Comparison of ENCODE assay signal across 30 cellular contexts in genomic region chr9:84871983-84872382, GRCh38.
"Had no signal": no experiment of that assay in that cellular context is flagged by ENCODE, and none has a peak within 500 bp of the region (broad histone marks: within the 10 kb centered on the region; RNA-seq: fewer than 3 reads in every experiment).

No MANE protein-coding gene starts in this region.

- H3K36me3 ChIP-seq: colonic mucosa, esophagus muscularis mucosa, heart right ventricle, lower lobe of right lung, prostate gland, right atrium auricular region, thyroid gland, vagina had no signal

- H3K9me3 ChIP-seq: colonic mucosa, esophagus muscularis mucosa, lower lobe of right lung, mucosa of descending colon, prostate gland, right atrium auricular region, thyroid gland, vagina had no signal

- H3K27ac Mint-ChIP-seq: dendritic cell treated with granulocyte-macrophage colony-stimulating factor and Interleukin-4, amounts not matched to agents 40 ng/mL and 50 ng/mL, for 4 days; immature natural killer cell; memory B cell; naive B cell; natural killer cell treated with Interleukin-12 subunit alpha and Interleukin-12 subunit beta and Interleukin-15 and Interleukin-18, amount 100 ng/mL, for 72 hours; stimulated activated naive CD8-positive, alpha-beta T cell treated with anti-CD3 and anti-CD28 coated beads, Interleukin-15, amount 100 ng/mL, for 72 hours had no signal

- FAIRE-seq: endothelial cell of umbilical vein had no signal

- DNase-seq: colonic mucosa; effector memory CD4-positive, alpha-beta T cell; foreskin melanocyte; glutamatergic neuron; heart right ventricle; hypothalamus; immature natural killer cell; islet precursor cell; left ventricle myocardium superior; lower lobe of right lung; mucosa of descending colon; naive B cell; nucleus accumbens; stimulated activated CD4-positive, alpha-beta T cell treated with anti-CD3 and anti-CD28 coated beads, Interleukin-12 subunit alpha, Interleukin-12 subunit beta, amount 100 ng/mL, for 4 hours; stimulated activated CD4-positive, alpha-beta T cell treated with anti-CD3 and anti-CD28 coated beads, Interleukin-1b, Interleukin-23, amount 100 ng/mL, for 48 hours; stimulated activated CD4-positive, alpha-beta T cell treated with anti-CD3 and anti-CD28 coated beads, Interleukin-4, amount 100 ng/mL, for 1 hour; stimulated activated CD8-positive, alpha-beta memory T cell treated with anti-CD3 and anti-CD28 coated beads, Interleukin-4, amount 100 ng/mL, for 48 hours; stimulated activated naive CD4-positive, alpha-beta T cell; stimulated activated naive CD8-positive, alpha-beta T cell treated with anti-CD3 and anti-CD28 coated beads, Interleukin-15, amount 100 ng/mL, for 72 hours; thyroid gland had no signal

- H3K27ac ChIP-seq: colonic mucosa, esophagus muscularis mucosa, heart right ventricle, lower lobe of right lung, prostate gland, right atrium auricular region, thyroid gland, vagina had no signal

- H3K27me3 ChIP-seq: colonic mucosa, esophagus muscularis mucosa, heart right ventricle, right atrium auricular region, thyroid gland, vagina had no signal

- H3K36me3 Mint-ChIP-seq: immature natural killer cell; memory B cell; naive B cell; natural killer cell treated with Interleukin-12 subunit alpha and Interleukin-12 subunit beta and Interleukin-15 and Interleukin-18, amount 100 ng/mL, for 72 hours had no signal

- H3K4me3 Mint-ChIP-seq: dendritic cell treated with granulocyte-macrophage colony-stimulating factor and Interleukin-4, amounts not matched to agents 40 ng/mL and 50 ng/mL, for 4 days; immature natural killer cell; memory B cell; naive B cell; natural killer cell treated with Interleukin-12 subunit alpha and Interleukin-12 subunit beta and Interleukin-15 and Interleukin-18, amount 100 ng/mL, for 72 hours; stimulated activated naive CD8-positive, alpha-beta T cell treated with anti-CD3 and anti-CD28 coated beads, Interleukin-15, amount 100 ng/mL, for 72 hours had no signal

- H3K27me3 Mint-ChIP-seq: dendritic cell treated with granulocyte-macrophage colony-stimulating factor and Interleukin-4, amounts not matched to agents 40 ng/mL and 50 ng/mL, for 4 days; memory B cell; naive B cell; stimulated activated naive CD8-positive, alpha-beta T cell treated with anti-CD3 and anti-CD28 coated beads, Interleukin-15, amount 100 ng/mL, for 72 hours had no signal

- H3K4me2 ChIP-seq: smooth muscle cell had no signal

- ATAC-seq: heart right ventricle; left ventricle myocardium superior; lower lobe of right lung; mucosa of descending colon; natural killer cell treated with Interleukin-12 subunit alpha and Interleukin-12 subunit beta and Interleukin-15 and Interleukin-18, amount 100 ng/mL, for 72 hours; sciatic nerve; stimulated activated naive CD8-positive, alpha-beta T cell treated with anti-CD3 and anti-CD28 coated beads, Interleukin-15, amount 100 ng/mL, for 72 hours had no signal

- H3K4me3 ChIP-seq: colonic mucosa, esophagus muscularis mucosa, heart right ventricle, lower lobe of right lung, mucosa of descending colon, prostate gland, right atrium auricular region, smooth muscle cell, thyroid gland, vagina had no signal

- H3K4me1 Mint-ChIP-seq: naive B cell; stimulated activated naive CD8-positive, alpha-beta T cell treated with anti-CD3 and anti-CD28 coated beads, Interleukin-15, amount 100 ng/mL, for 72 hours had no signal

- H3K4me1 ChIP-seq: colonic mucosa, esophagus muscularis mucosa, prostate gland, thyroid gland, vagina had no signal

- H3K9me3 Mint-ChIP-seq: dendritic cell treated with granulocyte-macrophage colony-stimulating factor and Interleukin-4, amounts not matched to agents 40 ng/mL and 50 ng/mL, for 4 days; immature natural killer cell; naive B cell; stimulated activated naive CD8-positive, alpha-beta T cell treated with anti-CD3 and anti-CD28 coated beads, Interleukin-15, amount 100 ng/mL, for 72 hours had no signal
